Comparison of ENCODE assay signal across 1 cellular context in the genomic region with DNA sequence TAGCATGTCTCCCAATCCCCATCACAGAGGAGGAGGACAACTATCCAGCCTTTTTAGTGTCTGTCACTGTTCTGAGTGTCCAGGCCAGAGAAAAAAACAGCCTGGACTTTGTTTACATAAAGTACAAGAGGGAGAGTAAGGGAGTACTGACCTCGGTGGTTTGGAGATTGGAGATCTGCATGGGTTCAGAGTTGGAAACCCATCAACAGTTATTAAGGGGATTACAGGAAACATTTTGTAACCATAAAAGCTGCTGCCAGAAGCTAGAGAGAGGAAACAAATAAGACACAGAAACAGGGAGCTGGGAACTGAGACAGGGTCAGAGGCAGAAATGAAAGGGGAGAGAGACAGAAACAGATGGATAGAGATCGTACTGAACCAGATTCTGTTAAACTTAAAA.
TF ChIP-seq lines count a peak whose summit lies in the region.

No MANE protein-coding gene starts in this region.

TF ChIP-seq in GM23338, 12 proteins besides CTCF, POLR2A, EP300 and RAD21 (continued from another document):
- TF ChIP-seq ZNF114 (CRISPR knock-in tag; IDR thresholded peaks at IDR 0.05) (no peak), POLR2AphosphoS5 (IDR thresholded peaks at IDR 0.05; ENCODE audit: low read depth) (no peak), STAT1 (IDR thresholded peaks at IDR 0.05; ENCODE audit: unreplicated experiment) (no peak), CREB1 (CRISPR knock-in tag; IDR thresholded peaks at IDR 0.05; ENCODE audit: low read depth) (no peak)
- TF ChIP-seq, protein P1, sequence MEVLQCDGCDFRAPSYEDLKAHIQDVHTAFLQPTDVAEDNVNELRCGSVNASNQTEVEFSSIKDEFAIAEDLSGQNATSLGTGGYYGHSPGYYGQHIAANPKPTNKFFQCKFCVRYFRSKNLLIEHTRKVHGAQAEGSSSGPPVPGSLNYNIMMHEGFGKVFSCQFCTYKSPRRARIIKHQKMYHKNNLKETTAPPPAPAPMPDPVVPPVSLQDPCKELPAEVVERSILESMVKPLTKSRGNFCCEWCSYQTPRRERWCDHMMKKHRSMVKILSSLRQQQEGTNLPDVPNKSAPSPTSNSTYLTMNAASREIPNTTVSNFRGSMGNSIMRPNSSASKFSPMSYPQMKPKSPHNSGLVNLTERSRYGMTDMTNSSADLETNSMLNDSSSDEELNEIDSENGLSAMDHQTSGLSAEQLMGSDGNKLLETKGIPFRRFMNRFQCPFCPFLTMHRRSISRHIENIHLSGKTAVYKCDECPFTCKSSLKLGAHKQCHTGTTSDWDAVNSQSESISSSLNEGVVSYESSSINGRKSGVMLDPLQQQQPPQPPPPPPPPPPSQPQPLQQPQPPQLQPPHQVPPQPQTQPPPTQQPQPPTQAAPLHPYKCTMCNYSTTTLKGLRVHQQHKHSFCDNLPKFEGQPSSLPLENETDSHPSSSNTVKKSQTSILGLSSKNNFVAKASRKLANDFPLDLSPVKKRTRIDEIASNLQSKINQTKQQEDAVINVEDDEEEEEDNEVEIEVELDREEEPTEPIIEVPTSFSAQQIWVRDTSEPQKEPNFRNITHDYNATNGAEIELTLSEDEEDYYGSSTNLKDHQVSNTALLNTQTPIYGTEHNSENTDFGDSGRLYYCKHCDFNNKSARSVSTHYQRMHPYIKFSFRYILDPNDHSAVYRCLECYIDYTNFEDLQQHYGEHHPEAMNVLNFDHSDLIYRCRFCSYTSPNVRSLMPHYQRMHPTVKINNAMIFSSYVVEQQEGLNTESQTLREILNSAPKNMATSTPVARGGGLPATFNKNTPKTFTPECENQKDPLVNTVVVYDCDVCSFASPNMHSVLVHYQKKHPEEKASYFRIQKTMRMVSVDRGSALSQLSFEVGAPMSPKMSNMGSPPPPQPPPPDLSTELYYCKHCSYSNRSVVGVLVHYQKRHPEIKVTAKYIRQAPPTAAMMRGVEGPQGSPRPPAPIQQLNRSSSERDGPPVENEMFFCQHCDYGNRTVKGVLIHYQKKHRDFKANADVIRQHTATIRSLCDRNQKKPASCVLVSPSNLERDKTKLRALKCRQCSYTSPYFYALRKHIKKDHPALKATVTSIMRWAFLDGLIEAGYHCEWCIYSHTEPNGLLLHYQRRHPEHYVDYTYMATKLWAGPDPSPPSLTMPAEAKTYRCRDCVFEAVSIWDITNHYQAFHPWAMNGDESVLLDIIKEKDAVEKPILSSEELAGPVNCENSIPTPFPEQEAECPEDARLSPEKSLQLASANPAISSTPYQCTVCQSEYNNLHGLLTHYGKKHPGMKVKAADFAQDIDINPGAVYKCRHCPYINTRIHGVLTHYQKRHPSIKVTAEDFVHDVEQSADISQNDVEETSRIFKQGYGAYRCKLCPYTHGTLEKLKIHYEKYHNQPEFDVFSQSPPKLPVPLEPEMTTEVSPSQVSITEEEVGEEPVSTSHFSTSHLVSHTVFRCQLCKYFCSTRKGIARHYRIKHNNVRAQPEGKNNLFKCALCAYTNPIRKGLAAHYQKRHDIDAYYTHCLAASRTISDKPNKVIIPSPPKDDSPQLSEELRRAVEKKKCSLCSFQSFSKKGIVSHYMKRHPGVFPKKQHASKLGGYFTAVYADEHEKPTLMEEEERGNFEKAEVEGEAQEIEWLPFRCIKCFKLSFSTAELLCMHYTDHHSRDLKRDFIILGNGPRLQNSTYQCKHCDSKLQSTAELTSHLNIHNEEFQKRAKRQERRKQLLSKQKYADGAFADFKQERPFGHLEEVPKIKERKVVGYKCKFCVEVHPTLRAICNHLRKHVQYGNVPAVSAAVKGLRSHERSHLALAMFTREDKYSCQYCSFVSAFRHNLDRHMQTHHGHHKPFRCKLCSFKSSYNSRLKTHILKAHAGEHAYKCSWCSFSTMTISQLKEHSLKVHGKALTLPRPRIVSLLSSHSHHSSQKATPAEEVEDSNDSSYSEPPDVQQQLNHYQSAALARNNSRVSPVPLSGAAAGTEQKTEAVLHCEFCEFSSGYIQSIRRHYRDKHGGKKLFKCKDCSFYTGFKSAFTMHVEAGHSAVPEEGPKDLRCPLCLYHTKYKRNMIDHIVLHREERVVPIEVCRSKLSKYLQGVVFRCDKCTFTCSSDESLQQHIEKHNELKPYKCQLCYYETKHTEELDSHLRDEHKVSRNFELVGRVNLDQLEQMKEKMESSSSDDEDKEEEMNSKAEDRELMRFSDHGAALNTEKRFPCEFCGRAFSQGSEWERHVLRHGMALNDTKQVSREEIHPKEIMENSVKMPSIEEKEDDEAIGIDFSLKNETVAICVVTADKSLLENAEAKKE (CRISPR knock-in tag; IDR thresholded peaks at IDR 0.05), result no peak
